Comparison of ENCODE assay signal across 36 cellular contexts in genomic region chrX:150160656-150161055, GRCh38.
"Had no signal": no experiment of that assay in that cellular context is flagged by ENCODE, and none has a peak within 500 bp of the region (broad histone marks: within the 10 kb centered on the region; RNA-seq: fewer than 3 reads in every experiment).

No MANE protein-coding gene starts in this region.

- H3K27me3 Mint-ChIP-seq: activated B cell treated with CpG ODN at 0.5 μM for 24 hours; activated CD4-positive, alpha-beta memory T cell treated with anti-CD3 and anti-CD28 coated beads, Interleukin-2, amount 10 ng/mL, durations not matched to agents 7 days and 5 days; activated CD4-positive, alpha-beta T cell treated with anti-CD3 and anti-CD28 coated beads, Interleukin-2, amount 10 ng/mL, durations not matched to agents 24 days and 14 days; activated CD8-positive, alpha-beta memory T cell treated with anti-CD3 and anti-CD28 coated beads, Interleukin-2, amount 10 ng/mL, durations not matched to agents 7 days and 5 days; activated naive CD8-positive, alpha-beta T cell treated with anti-CD3 and anti-CD28 coated beads for 36 hours; activated T-helper 17 cell treated with anti-CD3 and anti-CD28 coated beads, Interleukin-2, amount 50 U/mL, for 72 hours had no signal

- H3K9me3 Mint-ChIP-seq: activated B cell treated with CpG ODN at 0.5 μM for 24 hours; activated CD4-positive, alpha-beta memory T cell treated with anti-CD3 and anti-CD28 coated beads, Interleukin-2, amount 10 ng/mL, durations not matched to agents 7 days and 5 days; activated CD4-positive, alpha-beta T cell treated with anti-CD3 and anti-CD28 coated beads, Interleukin-2, amount 10 ng/mL, durations not matched to agents 24 days and 14 days; activated naive CD4-positive, alpha-beta T cell treated with anti-CD3 and anti-CD28 coated beads for 36 hours; activated naive CD4-positive, alpha-beta T cell treated with anti-CD3 and anti-CD28 coated beads, Interleukin-2, amount 50 U/mL, for 72 hours; activated naive CD8-positive, alpha-beta T cell treated with anti-CD3 and anti-CD28 coated beads for 36 hours; activated T-cell treated with anti-CD3 and anti-CD28 coated beads, Interleukin-2, amount 50 U/mL, for 4 hours; activated T-cell treated with anti-CD3 and anti-CD28 coated beads, Interleukin-2, amount 50 U/mL, for 72 hours; activated T-helper 1 cell treated with anti-CD3 and anti-CD28 coated beads, Interleukin-12 subunit alpha, Interleukin-12 subunit beta, Interleukin-2, Interleukin-4 antibody, amounts not matched to agents 30 ng/mL and 10 ng/mL and 1 ng/mL, durations not matched to agents 14 hours and 24 hours and 36 hours; activated T-helper 17 cell treated with anti-CD3 and anti-CD28 coated beads, Interleukin-2, amount 50 U/mL, for 72 hours; T-helper 1 cell treated with Interleukin-12 subunit alpha and Interleukin-12 subunit beta and Interleukin-4 antibody, amounts not matched to agents 30 μg/mL and 1 μg/mL, for 36 hours; T-helper 2 cell treated with Interferon-gamma antibody and Interleukin-4, amounts not matched to agents 5 μg/mL and 100 μg/mL, for 36 hours had no signal

- H3K27ac Mint-ChIP-seq: activated B cell treated with CpG ODN at 0.5 μM for 24 hours; activated CD4-positive, alpha-beta memory T cell treated with anti-CD3 and anti-CD28 coated beads, Interleukin-2, amount 10 ng/mL, durations not matched to agents 7 days and 5 days; activated CD4-positive, alpha-beta T cell treated with anti-CD3 and anti-CD28 coated beads, Interleukin-2, amount 10 ng/mL, durations not matched to agents 24 days and 14 days; activated CD8-positive, alpha-beta memory T cell treated with anti-CD3 and anti-CD28 coated beads, Interleukin-2, amount 10 ng/mL, durations not matched to agents 7 days and 5 days; activated CD8-positive, alpha-beta T cell treated with anti-CD3 and anti-CD28 coated beads, Interleukin-2, amount 10 ng/mL, durations not matched to agents 7 days and 5 days; activated naive CD4-positive, alpha-beta T cell treated with anti-CD3 and anti-CD28 coated beads for 36 hours; activated naive CD4-positive, alpha-beta T cell treated with anti-CD3 and anti-CD28 coated beads, Interleukin-2, amount 50 U/mL, for 72 hours; activated naive CD8-positive, alpha-beta T cell treated with anti-CD3 and anti-CD28 coated beads for 36 hours; activated T-cell treated with anti-CD3 and anti-CD28 coated beads, Interleukin-2, amount 50 U/mL, for 72 hours; activated T-helper 1 cell treated with anti-CD3 and anti-CD28 coated beads, Interleukin-12 subunit alpha, Interleukin-12 subunit beta, Interleukin-2, Interleukin-4 antibody, amounts not matched to agents 30 ng/mL and 10 ng/mL and 1 ng/mL, durations not matched to agents 14 hours and 24 hours and 36 hours; activated T-helper 17 cell treated with anti-CD3 and anti-CD28 coated beads, Interleukin-2, amount 50 U/mL, for 72 hours; T-helper 1 cell treated with Interleukin-12 subunit alpha and Interleukin-12 subunit beta and Interleukin-4 antibody, amounts not matched to agents 30 μg/mL and 1 μg/mL, for 36 hours; T-helper 2 cell treated with Interferon-gamma antibody and Interleukin-4, amounts not matched to agents 5 μg/mL and 100 μg/mL, for 36 hours had no signal

- H3K36me3 ChIP-seq: adrenal gland, brain microvascular endothelial cell, breast epithelium had no signal

- H3K9me3 ChIP-seq: adrenal gland, body of pancreas, breast epithelium had no signal

- H3K4me1 ChIP-seq: adrenal gland, body of pancreas, breast epithelium had no signal

- H3K27ac ChIP-seq: adrenal gland, body of pancreas, brain microvascular endothelial cell, breast epithelium, VCaP had no signal

- H3K4me3 ChIP-seq: adrenal gland, body of pancreas, breast epithelium had no signal

- H3K4me1 Mint-ChIP-seq: activated B cell treated with CpG ODN at 0.5 μM for 24 hours; activated CD4-positive, alpha-beta memory T cell treated with anti-CD3 and anti-CD28 coated beads, Interleukin-2, amount 10 ng/mL, durations not matched to agents 7 days and 5 days; activated CD4-positive, alpha-beta T cell treated with anti-CD3 and anti-CD28 coated beads, Interleukin-2, amount 10 ng/mL, durations not matched to agents 24 days and 14 days; activated CD8-positive, alpha-beta memory T cell treated with anti-CD3 and anti-CD28 coated beads, Interleukin-2, amount 10 ng/mL, durations not matched to agents 7 days and 5 days; activated naive CD8-positive, alpha-beta T cell treated with anti-CD3 and anti-CD28 coated beads for 36 hours; activated T-helper 17 cell treated with anti-CD3 and anti-CD28 coated beads, Interleukin-2, amount 50 U/mL, for 72 hours had no signal

- H3K27me3 ChIP-seq: adrenal gland, body of pancreas, brain microvascular endothelial cell had no signal

- H3K36me3 Mint-ChIP-seq: activated CD8-positive, alpha-beta memory T cell treated with anti-CD3 and anti-CD28 coated beads, Interleukin-2, amount 10 ng/mL, durations not matched to agents 7 days and 5 days; activated naive CD4-positive, alpha-beta T cell treated with anti-CD3 and anti-CD28 coated beads, Interleukin-2, amount 50 U/mL, for 72 hours; activated naive CD8-positive, alpha-beta T cell treated with anti-CD3 and anti-CD28 coated beads for 36 hours had no signal

- DNase-seq: activated B cell treated with CpG ODN at 0.5 μM for 24 hours; activated CD4-positive, alpha-beta memory T cell treated with anti-CD3 and anti-CD28 coated beads, Interleukin-2, amount 10 ng/mL, durations not matched to agents 7 days and 5 days; activated CD4-positive, alpha-beta T cell treated with anti-CD3 and anti-CD28 coated beads for 4 hours; activated CD4-positive, alpha-beta T cell treated with anti-CD3 and anti-CD28 coated beads, Interleukin-2, amount 10 ng/mL, durations not matched to agents 24 days and 14 days; activated CD4-positive, alpha-beta T cell treated with anti-CD3 and anti-CD28 coated beads, Interleukin-2, amount 50 U/mL, for 1 hour; activated CD4-positive, alpha-beta T cell treated with anti-CD3 and anti-CD28 coated beads, Interleukin-2, amount 50 U/mL, for 4 hours; activated CD4-positive, CD25-positive, alpha-beta regulatory T cell treated with anti-CD3 and anti-CD28 coated beads, Interleukin-2, amount 50 U/mL, for 72 hours; activated CD8-positive, alpha-beta memory T cell treated with anti-CD3 and anti-CD28 coated beads for 24 hours; activated CD8-positive, alpha-beta memory T cell treated with anti-CD3 and anti-CD28 coated beads, Interleukin-2, amount 10 ng/mL, durations not matched to agents 7 days and 5 days; activated CD8-positive, alpha-beta memory T cell treated with anti-CD3 and anti-CD28 coated beads, Interleukin-2, amount 50 U/mL, for 48 hours; activated CD8-positive, alpha-beta T cell treated with anti-CD3 and anti-CD28 coated beads, Interleukin-2, amount 10 ng/mL, durations not matched to agents 7 days and 5 days; activated effector memory CD4-positive, alpha-beta T cell treated with anti-CD3 and anti-CD28 coated beads, Interleukin-2, amount 50 U/mL, for 16 hours; activated gamma-delta T cell treated with Interleukin-2 at 50 U/mL for 16 hours; activated naive CD4-positive, alpha-beta T cell; activated naive CD4-positive, alpha-beta T cell treated with anti-CD3 and anti-CD28 coated beads for 36 hours; activated naive CD4-positive, alpha-beta T cell treated with anti-CD3 and anti-CD28 coated beads, Interleukin-2, amount 50 U/mL, for 16 hours; activated naive CD8-positive, alpha-beta T cell treated with anti-CD3 and anti-CD28 coated beads for 36 hours; activated T-cell treated with anti-CD3 and anti-CD28 coated beads, Interleukin-2, amount 50 U/mL, for 4 hours; activated T-cell treated with anti-CD3 and anti-CD28 coated beads, Interleukin-2, amount 50 U/mL, for 72 hours; adrenal gland; amniotic stem cell; aorta; body of pancreas; brain microvascular endothelial cell; central memory CD4-positive, alpha-beta T cell; SW 1271; T-helper 1 cell; T-helper 2 cell; T-helper 9 cell had no signal

- H3K4me3 Mint-ChIP-seq: activated B cell treated with CpG ODN at 0.5 μM for 24 hours; activated CD4-positive, alpha-beta memory T cell treated with anti-CD3 and anti-CD28 coated beads, Interleukin-2, amount 10 ng/mL, durations not matched to agents 7 days and 5 days; activated CD4-positive, alpha-beta T cell treated with anti-CD3 and anti-CD28 coated beads, Interleukin-2, amount 10 ng/mL, durations not matched to agents 24 days and 14 days; activated CD8-positive, alpha-beta memory T cell treated with anti-CD3 and anti-CD28 coated beads, Interleukin-2, amount 10 ng/mL, durations not matched to agents 7 days and 5 days; activated CD8-positive, alpha-beta T cell treated with anti-CD3 and anti-CD28 coated beads, Interleukin-2, amount 10 ng/mL, durations not matched to agents 7 days and 5 days; activated naive CD4-positive, alpha-beta T cell treated with anti-CD3 and anti-CD28 coated beads for 36 hours; activated naive CD8-positive, alpha-beta T cell treated with anti-CD3 and anti-CD28 coated beads for 36 hours; activated T-cell treated with anti-CD3 and anti-CD28 coated beads, Interleukin-2, amount 50 U/mL, for 4 hours; activated T-cell treated with anti-CD3 and anti-CD28 coated beads, Interleukin-2, amount 50 U/mL, for 72 hours; activated T-helper 1 cell treated with anti-CD3 and anti-CD28 coated beads, Interleukin-12 subunit alpha, Interleukin-12 subunit beta, Interleukin-2, Interleukin-4 antibody, amounts not matched to agents 30 ng/mL and 10 ng/mL and 1 ng/mL, durations not matched to agents 14 hours and 24 hours and 36 hours; activated T-helper 17 cell treated with anti-CD3 and anti-CD28 coated beads, Interleukin-2, amount 50 U/mL, for 72 hours; T-helper 1 cell treated with Interleukin-12 subunit alpha and Interleukin-12 subunit beta and Interleukin-4 antibody, amounts not matched to agents 30 μg/mL and 1 μg/mL, for 36 hours; T-helper 2 cell treated with Interferon-gamma antibody and Interleukin-4, amounts not matched to agents 5 μg/mL and 100 μg/mL, for 36 hours had no signal
